In genomic region chrX:150772150-150772970, GRCh38 we compare ENCODE assay signal across 8 cellular contexts.
DNase-seq lines count a peak whose midpoint lies in the region; ATAC-seq and TF ChIP-seq lines count a peak whose summit lies in the region.

No MANE protein-coding gene starts in this region.

- no peak overlapping the region for H3K27ac ChIP-seq in PC-9
- no peak overlapping the region for H3K27ac ChIP-seq in thyroid gland

- no peak overlapping the region for H3K4me2 ChIP-seq in PC-9

- POLR2A ChIA-PET in PC-9 (lab: Charles Lee; ENCODE audit: unreplicated experiment): no interaction called here

- TF ChIP-seq POLR2A in thyroid gland (IDR thresholded peaks at IDR 0.05): no peak

- peak; percentile 15 for DNase-seq in CMK (ENCODE audit: low read depth)
- DNase-seq in HuH-7.5 (ENCODE audit: low spot score): peak; percentile 72
- DNase-seq in PC-9: peak; percentile 51 to 82
- peak; percentile 52 for DNase-seq in activated T-helper 1 cell treated with Interleukin-2 at 50 U/mL for 16 hours (ENCODE audit: low read depth)
- DNase-seq in fibroblast of villous mesenchyme (ENCODE audit: low read depth): peak; percentile 67
- peak; percentile 89 for DNase-seq in omental fat pad (ENCODE audit: low spot score)
- peak; percentile 68 to 81 for DNase-seq in thyroid gland

- WGBS in thyroid gland, 2 donors: 41 to 92% methylated on average over 8 to 16 of the region's 26 CpGs

- ATAC-seq in GM19463 (IDR thresholded peaks at IDR 0.05; ENCODE audit: unreplicated experiment) (peak; percentile 88), omental fat pad (ENCODE audit: low FRiP score) (peak; percentile 59)

- H3K27me3 ChIP-seq in PC-9 (ENCODE audit: insufficient read depth, low read depth) (no peaks in the 10 kb centered on the region), thyroid gland (no peaks in the 10 kb centered on the region)

- no peaks in the 10 kb centered on the region for H3K9me3 ChIP-seq in PC-9 (ENCODE audit: insufficient read depth, low read depth)
- H3K9me3 ChIP-seq in thyroid gland: no peaks in the 10 kb centered on the region

- no TSS peak for BruUV-seq in PC-9 (replicated peaks; lab: Mats Ljungman, UMichigan)

- H3K79me2 ChIP-seq in PC-9 (ENCODE audit: low read depth): no peaks in the 10 kb centered on the region

- intact Hi-C loops in PC-9 (cut with micrococcal nuclease; ENCODE audit: unreplicated experiment): loop anchor here (1.0 to 5.0 kb wide), 3 partner anchors 125 to 310 kb away; partner anchors contain the start of gene CD99L2
- intact Hi-C loops in thyroid gland (cut with DNase I): loop anchor here (5.0 kb wide), 1 partner anchor 310 kb away; no protein-coding TSS in a partner anchor

- H4K20me1 ChIP-seq in PC-9 (ENCODE audit: insufficient read depth): no peaks in the 10 kb centered on the region

- H3K36me3 ChIP-seq in PC-9 (ENCODE audit: low read depth): no peaks in the 10 kb centered on the region
- no peaks in the 10 kb centered on the region for H3K36me3 ChIP-seq in thyroid gland

- TF ChIP-seq CTCF in PC-9 (conservative IDR thresholded peaks at IDR 0.05) (peak; percentile 97), fibroblast of villous mesenchyme (IDR thresholded peaks at IDR 0.05; ENCODE audit: insufficient read depth, low read depth, low read length) (peak; percentile 81), omental fat pad (IDR thresholded peaks at IDR 0.05) (peak in 1 of 3 donors; percentile 64), thyroid gland (IDR thresholded peaks at IDR 0.05) (peak; percentile 37 to 78 (median 72))

- CTCF ChIA-PET in PC-9 (lab: Charles Lee): interaction anchor here (0.6 to 1.7 kb wide), 4 partner anchors 24 to 310 kb away, joined by 3 to 21 read pairs (median 5); no protein-coding TSS in a partner anchor

- peaks cover 2% of the 10 kb centered on the region; the same call in 1 of the 2 replicates for H3F3A ChIP-seq in PC-9 (ENCODE audit: insufficient read depth, low read depth)

- H3K4me1 ChIP-seq in PC-9 (replicated peaks; ENCODE audit: insufficient read depth) (no peaks in the 10 kb centered on the region), thyroid gland (peaks cover 0 to under 1% of the 10 kb centered on the region in 2 donors)

- no peaks in the 10 kb centered on the region for H3K9me2 ChIP-seq in PC-9 (ENCODE audit: insufficient read depth)

- H3K4me3 ChIP-seq in PC-9 (no peak overlapping the region), fibroblast of villous mesenchyme (ENCODE audit: low read depth, low read length) (no peak overlapping the region), thyroid gland (replicated peaks in 1 of 3) (no peak overlapping the region)

- H2AFZ ChIP-seq in PC-9: no peak overlapping the region

Comparison
In these comparisons a context has a peak if more than half of its experiments do, and no peak if none do; other contexts are left out.
1. DNase-seq: peak in every context shown above with its lines; median percentile 89 in omental fat pad; 74 in thyroid gland; 72 in HuH-7.5; 67 in fibroblast of villous mesenchyme; 66 in PC-9; 52 in activated T-helper 1 cell treated with Interleukin-2 at 50 U/mL for 16 hours; 15 in CMK.